Comparison of ENCODE assay signal across 14 cellular contexts in the genomic region with DNA sequence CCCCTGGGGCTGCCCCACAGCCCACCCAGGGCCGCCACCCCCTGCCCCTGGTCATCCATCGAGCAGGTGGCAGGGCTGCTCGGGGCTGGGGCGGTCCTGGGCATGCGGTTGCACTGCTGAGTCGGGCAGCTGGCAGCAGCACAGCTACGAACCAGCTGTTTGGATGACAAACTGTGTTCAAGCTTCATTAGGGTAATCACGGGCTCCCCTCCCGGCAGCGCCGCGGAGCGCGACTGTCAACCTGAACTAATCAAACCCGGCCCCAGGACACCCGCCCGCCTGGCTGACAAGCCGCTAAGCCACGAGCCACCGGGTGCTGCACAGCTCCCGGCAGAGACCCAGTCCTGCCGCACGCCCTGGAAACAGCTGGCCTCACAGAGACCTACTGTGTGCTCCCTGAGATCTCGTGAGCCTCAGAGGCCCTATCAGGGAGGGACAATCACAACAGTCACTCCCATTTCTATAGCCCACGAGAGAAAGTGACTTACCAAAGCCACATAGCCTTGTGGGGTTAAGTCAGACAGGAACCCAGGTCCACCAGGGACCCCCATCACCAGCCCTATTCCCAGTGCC.
DNase-seq lines count a peak whose midpoint lies in the region; FAIRE-seq and TF ChIP-seq lines count a peak whose summit lies in the region.
"Had no signal": no experiment of that assay in that cellular context is flagged by ENCODE, and none has a peak within 500 bp of the region (broad histone marks: within the 10 kb centered on the region; RNA-seq: fewer than 3 reads in every experiment).

No MANE protein-coding gene starts in this region.

- no peak overlapping the region; the same call in 1 of the 2 replicates for H2BK5ac ChIP-seq in H1 (ENCODE audit: low read depth, low read length)

- H3K4me1 ChIP-seq in H1 (replicated peaks in 1 of 4; ENCODE audit: control insufficient read depth in 3 of 4, insufficient read depth in 4 of 4, low read length in 3 of 4) = peaks cover 0 to 9% (median 1%) of the 10 kb centered on the region in 4 experiments; a peak in 5 of 7 replicates
- H3K4me1 ChIP-seq: A549 had no signal

- H3K27ac ChIP-seq in H1 (ENCODE audit: low read depth, low read length) (no peak overlapping the region), WERI-Rb-1 (no peak overlapping the region)
- H3K27ac ChIP-seq: A549 had no signal

- TF ChIP-seq CTCF in H1 (IDR thresholded peaks at IDR 0.05; ENCODE audit: control extremely low read depth in 1 of 3, insufficient read depth in 1 of 3, low read depth in 1 of 3, low read length in 3 of 3) (no peak), WERI-Rb-1 (IDR thresholded peaks at IDR 0.05; ENCODE audit: low read depth, low read length) (no peak)

- no peak overlapping the region for H3K4ac ChIP-seq in H1 (replicated peaks; ENCODE audit: insufficient read length, low read depth, low read length)

- H4K5ac ChIP-seq in H1 (ENCODE audit: insufficient read length, low read depth, low read length) = no peak overlapping the region

- TF ChIP-seq EP300 in H1 (IDR thresholded peaks at IDR 0.05; ENCODE audit: borderline replicate concordance in 1 of 2, low read depth in 2 of 2, low read length in 2 of 2) = no peak

- H2AK5ac ChIP-seq in H1 (ENCODE audit: low read depth, low read length) = no peak overlapping the region

- H3K9me3 ChIP-seq in H1 (ENCODE audit: insufficient read depth in 2 of 2, low read depth in 1 of 2, low read length in 1 of 2) (no peaks in the 10 kb centered on the region), WERI-Rb-1 (ENCODE audit: severe bottlenecking) (no peaks in the 10 kb centered on the region)
- H3K9me3 ChIP-seq: A549 had no signal

- no peak overlapping the region for H4K8ac ChIP-seq in H1 (ENCODE audit: extremely low read depth, insufficient read depth, low read length)

- FAIRE-seq in H1 (lab: Jason Lieb, UNC) = no peak
- FAIRE-seq: A549, endometrium, RCC 7860 had no signal

- no peak overlapping the region for H2BK12ac ChIP-seq in H1 (ENCODE audit: low read depth, low read length)

- WGBS in H1 (ENCODE audit: extremely low coverage in 1 of 2, insufficient coverage in 1 of 2, insufficient read length in 1 of 2, insufficient replicate concordance in 2 of 2, low coverage in 1 of 2, low lambda C conversion rate in 2 of 2, missing lambda C conversion rate in 1 of 2), 2 experiments = 94% methylated on average over 24 of the region's 25 CpGs; no CpG with 5 or more reads in 1 of the 2 experiments

- no peak overlapping the region for H4K91ac ChIP-seq in H1 (replicated peaks; ENCODE audit: insufficient read length, low read length)

- no peak overlapping the region for H3K9ac ChIP-seq in H1 (replicated peaks in 1 of 4; ENCODE audit: extremely low read depth in 1 of 4, low read depth in 3 of 4, low read length in 3 of 4)

- H4K20me1 ChIP-seq in H1 (replicated peaks in 1 of 2; ENCODE audit: control insufficient read depth in 1 of 2, insufficient read depth in 2 of 2, low read length in 2 of 2) = peaks cover 9 to 24% of the 10 kb centered on the region in 2 experiments

- peaks cover 2% of the 10 kb centered on the region; the same call in 1 of the 2 replicates for H3K23me2 ChIP-seq in H1 (ENCODE audit: low read depth, low read length)

- TF ChIP-seq RAD21 in H1 (IDR thresholded peaks at IDR 0.05 in 1 of 2, conservative IDR thresholded peaks at IDR 0.05 in 1 of 2; ENCODE audit: low read depth in 2 of 2, low read length in 2 of 2) = no peak

- no peak for TF ChIP-seq POLR2A in H1 (IDR thresholded peaks at IDR 0.05; ENCODE audit: control extremely low read depth in 1 of 2, low read depth in 2 of 2, low read length in 2 of 2)

- H3K23ac ChIP-seq in H1 (ENCODE audit: insufficient read length) = no peak overlapping the region

- no peak overlapping the region for H2BK20ac ChIP-seq in H1 (ENCODE audit: low read length)

- H3K27me3 ChIP-seq in H1 (replicated peaks in 1 of 4; ENCODE audit: control insufficient read depth in 3 of 4, extremely low read depth in 1 of 4, insufficient read depth in 3 of 4, low read length in 3 of 4) (no peaks in the 10 kb centered on the region; a peak in 1 of 7 replicates), WERI-Rb-1 (ENCODE audit: insufficient read depth, low read depth, severe bottlenecking) (no peaks in the 10 kb centered on the region)

- H3K79me2 ChIP-seq in H1 (ENCODE audit: control insufficient read depth in 1 of 2, insufficient read depth in 2 of 2, low read length in 2 of 2) = peaks cover 0 to 3% of the 10 kb centered on the region in 2 experiments; a peak in 1 of 4 replicates

- no peak overlapping the region for H3K18ac ChIP-seq in H1 (ENCODE audit: extremely low read depth, low read length)

- H2BK120ac ChIP-seq in H1 (replicated peaks; ENCODE audit: low read depth, low read length) = no peak overlapping the region

- POLR2A ChIA-PET in H1 (lab: Charles Lee; ENCODE audit: partially characterized antibody) = interaction anchor here (1.3 kb wide), 1 partner anchor 9 kb away, joined by 3 read pairs; no protein-coding TSS in a partner anchor

- H3K4me3 ChIP-seq in H1 (ENCODE audit: extremely low read depth in 1 of 4, insufficient read depth in 2 of 4, low read depth in 3 of 4, low read length in 4 of 4) (no peak overlapping the region), WERI-Rb-1 (ENCODE audit: low read depth, low read length) (no peak overlapping the region)
- H3K4me3 ChIP-seq: A549 had no signal

- no peaks in the 10 kb centered on the region for H3K36me3 ChIP-seq in H1 (ENCODE audit: control insufficient read depth in 2 of 4, insufficient read depth in 4 of 4, low read length in 3 of 4)
- H3K36me3 ChIP-seq in WERI-Rb-1 = peaks cover 9% of the 10 kb centered on the region

- DNase-seq in NCI-H1417 (lab: John Stamatoyannopoulos, UW) (peak; percentile 25 to 75 (median 50)), NCI-H1417 treated with DMSO at 0.1 percent for 48 hours (lab: John Stamatoyannopoulos, UW) (no peak), NCI-H524 (lab: John Stamatoyannopoulos, UW) (peak; percentile 72 to 92), H1 (ENCODE audit: low read depth in 1 of 2, low spot score in 2 of 2) (no peak), retina (peak; percentile 88), WERI-Rb-1 (no peak), mesenteric fat pad (ENCODE audit: low spot score) (no peak)
- DNase-seq in activated CD4-positive, alpha-beta T cell treated with anti-CD3 and anti-CD28 coated beads, Interleukin-2, amount 50 U/mL, for 48 hours = no peak
- DNase-seq: activated CD4-positive, alpha-beta memory T cell treated with anti-CD3 and anti-CD28 coated beads, Interleukin-2, amount 10 ng/mL, durations not matched to agents 7 days and 5 days; H7; stimulated activated CD8-positive, alpha-beta memory T cell treated with anti-CD3 and anti-CD28 coated beads, Interleukin-4, amount 100 ng/mL, for 48 hours had no signal

- no peak overlapping the region for H3K4me2 ChIP-seq in H1 (ENCODE audit: insufficient read depth in 1 of 2, low read depth in 2 of 2, low read length in 2 of 2)
- H3K4me2 ChIP-seq: A549 had no signal

- H2AFZ ChIP-seq in H1 (ENCODE audit: low read length) = no peak overlapping the region

- no peak overlapping the region for H3K56ac ChIP-seq in H1 (replicated peaks; ENCODE audit: insufficient read length, low read depth, low read length)

- 0 out of 2 replicates have a peak overlapping the region, but pooled peaks have one; percentile 61 for H2BK15ac ChIP-seq in H1 (ENCODE audit: low read length)

- peaks cover 18% of the 10 kb centered on the region for H3K79me1 ChIP-seq in H1 (ENCODE audit: low read depth, low read length)

- CTCF ChIA-PET in H1 (lab: Charles Lee; ENCODE audit: partially characterized antibody) = interaction anchor here (1.5 to 2.0 kb wide), 2 partner anchors 17 to 29 kb away, joined by 4 to 7 read pairs; no protein-coding TSS in a partner anchor

- no peak overlapping the region for H3K14ac ChIP-seq in H1 (ENCODE audit: insufficient read length)

TF ChIP-seq in H1, 55 proteins besides CTCF, POLR2A, EP300 and RAD21:
- TF ChIP-seq TEAD4 (IDR thresholded peaks at IDR 0.05; ENCODE audit: low read depth, low read length) (no peak), RXRA (IDR thresholded peaks at IDR 0.05; ENCODE audit: insufficient read depth, low read depth, low read length) (no peak), RBBP5 (IDR thresholded peaks at IDR 0.05; ENCODE audit: borderline replicate concordance, low read depth, low read length) (no peak), NRF1 (IDR thresholded peaks at IDR 0.05; ENCODE audit: low read depth, low read length) (no peak), CTBP2 (IDR thresholded peaks at IDR 0.05; ENCODE audit: borderline replicate concordance, insufficient read depth, insufficient read length, low read length) (no peak), SAP30 (IDR thresholded peaks at IDR 0.05; ENCODE audit: insufficient read depth, insufficient replicate concordance, low read length) (no peak), RNF2 (IDR thresholded peaks at IDR 0.05; ENCODE audit: borderline replicate concordance, low read depth, low read length, missing control alignments, poor library complexity, severe bottlenecking) (no peak), BCL11A (IDR thresholded peaks at IDR 0.05; ENCODE audit: low read depth in 2 of 2, low read length in 2 of 2) (no peak), SP1 (IDR thresholded peaks at IDR 0.05; ENCODE audit: low read depth, low read length) (no peak), EGR1 (IDR thresholded peaks at IDR 0.05; ENCODE audit: borderline replicate concordance, low read depth, low read length) (no peak), EZH2 (IDR thresholded peaks at IDR 0.05; ENCODE audit: low read depth, low read length, severe bottlenecking) (no peak), SRF (IDR thresholded peaks at IDR 0.05; ENCODE audit: low read depth, low read length) (no peak), PHF8 (conservative IDR thresholded peaks at IDR 0.05; ENCODE audit: low read depth, low read length) (no peak), JUN (IDR thresholded peaks at IDR 0.05; ENCODE audit: low read depth, low read length) (no peak), BACH1 (IDR thresholded peaks at IDR 0.05; ENCODE audit: low read length) (no peak)

Comparison
In these comparisons a context has a peak if more than half of its experiments do, and no peak if none do; other contexts are left out.
1. DNase-seq: peak in NCI-H1417 (3 of 3), NCI-H524 (2 of 2) and retina (single experiment); none in NCI-H1417 treated with DMSO at 0.1 percent for 48 hours (single experiment), H1 (0 of 2), WERI-Rb-1 (single experiment), activated CD4-positive, alpha-beta T cell treated with anti-CD3 and anti-CD28 coated beads, Interleukin-2, amount 50 U/mL, for 48 hours (0 of 2) and mesenteric fat pad (single experiment).